Comparison of ENCODE assay signal across 1 cellular context in genomic region chr10:28532509-28533314, GRCh38.
A peak's percentile ranks its signal among the peaks of the same experiment; 100 is the strongest.
TF ChIP-seq lines count a peak whose summit lies in the region.

WAC (plus strand) TSS chr10:28533118; CDS start chr10:28533580, 462 bp downstream.

TF ChIP-seq in HepG2, 621 proteins besides CTCF, POLR2A, EP300 and RAD21 (continued from another document and continues in another):
- TF ChIP-seq ZBTB49 (CRISPR knock-in tag; IDR thresholded peaks at IDR 0.05; ENCODE audit: borderline replicate concordance), result no peak
- TF ChIP-seq ZNF513 (CRISPR knock-in tag; conservative IDR thresholded peaks at IDR 0.05), result no peak
- TF ChIP-seq ZNF777 (CRISPR knock-in tag; IDR thresholded peaks at IDR 0.05), result peak; percentile 98
- TF ChIP-seq DMTF1 (CRISPR knock-in tag; IDR thresholded peaks at IDR 0.05), result peak; percentile 79; the same call in 1 of the 2 replicates
- TF ChIP-seq SMARCC2 (IDR thresholded peaks at IDR 0.05), result no peak
- no peak for TF ChIP-seq NFYC (CRISPR knock-in tag; IDR thresholded peaks at IDR 0.05)
- peak; percentile 92 for TF ChIP-seq POLR2AphosphoS5 (IDR thresholded peaks at IDR 0.05; ENCODE audit: low read depth, low read length)
- TF ChIP-seq DR1 (CRISPR knock-in tag; IDR thresholded peaks at IDR 0.05), result peak; percentile 92
- peak; percentile 83 for TF ChIP-seq XRCC5 (optimal IDR thresholded peaks at IDR 0.05; ENCODE audit: low read length)
- TF ChIP-seq ZNF34 (CRISPR knock-in tag; IDR thresholded peaks at IDR 0.05; ENCODE audit: borderline replicate concordance), result 0 out of 2 replicates have a peak, but pooled peaks have one; percentile 67
- TF ChIP-seq ATAD3A (CRISPR knock-in tag; IDR thresholded peaks at IDR 0.05), result no peak
- peak; percentile 65; the same call in 1 of the 2 replicates for TF ChIP-seq ZNF878 (CRISPR knock-in tag; IDR thresholded peaks at IDR 0.05)
- TF ChIP-seq ZNF207 (IDR thresholded peaks at IDR 0.05; ENCODE audit: borderline replicate concordance), result no peak
- TF ChIP-seq ZNF674 (CRISPR knock-in tag; IDR thresholded peaks at IDR 0.05; ENCODE audit: low read depth), result peak; percentile 75; the same call in 1 of the 2 replicates
- no peak for TF ChIP-seq ZFAT (CRISPR knock-in tag; conservative IDR thresholded peaks at IDR 0.05)
- peak; percentile 82; the same call in 1 of the 2 replicates for TF ChIP-seq ZNF580 (CRISPR knock-in tag; IDR thresholded peaks at IDR 0.05; ENCODE audit: borderline replicate concordance, low read depth)
- TF ChIP-seq SRSF1 (optimal IDR thresholded peaks at IDR 0.05; ENCODE audit: low read depth, low read length), result peak; percentile 67
- no peak for TF ChIP-seq SOX6 (IDR thresholded peaks at IDR 0.05)
- peak; percentile 65 for TF ChIP-seq SOX6 (CRISPR knock-in tag; IDR thresholded peaks at IDR 0.05)
- no peak for TF ChIP-seq ZKSCAN8 (CRISPR knock-in tag; IDR thresholded peaks at IDR 0.05; ENCODE audit: borderline replicate concordance)
- no peak for TF ChIP-seq RFX1 (IDR thresholded peaks at IDR 0.05)
- no peak for TF ChIP-seq TCF7 (IDR thresholded peaks at IDR 0.05; ENCODE audit: low read depth)
- TF ChIP-seq SYNCRIP (IDR thresholded peaks at IDR 0.05; ENCODE audit: insufficient read depth, low read depth, low read length), result no peak
- no peak for TF ChIP-seq ATM (IDR thresholded peaks at IDR 0.05; ENCODE audit: borderline replicate concordance)
- no peak for TF ChIP-seq ZBTB44 (CRISPR knock-in tag; IDR thresholded peaks at IDR 0.05)
- no peak for TF ChIP-seq NCOA5 (CRISPR knock-in tag; IDR thresholded peaks at IDR 0.05)
- TF ChIP-seq RXRB (CRISPR knock-in tag; IDR thresholded peaks at IDR 0.05; ENCODE audit: borderline replicate concordance), result peak; percentile 25; the same call in 1 of the 2 replicates
- 0 out of 2 replicates have a peak, but pooled peaks have one; percentile 9 for TF ChIP-seq SOX5 (CRISPR knock-in tag; IDR thresholded peaks at IDR 0.05; ENCODE audit: borderline replicate concordance)
- TF ChIP-seq E2F2 (CRISPR knock-in tag; IDR thresholded peaks at IDR 0.05; ENCODE audit: borderline replicate concordance), result 0 out of 2 replicates have a peak, but pooled peaks have one; percentile 65
- TF ChIP-seq IRX3 (CRISPR knock-in tag; IDR thresholded peaks at IDR 0.05; ENCODE audit: borderline replicate concordance, low read depth), result peak; percentile 20
- TF ChIP-seq ZNF761 (CRISPR knock-in tag; conservative IDR thresholded peaks at IDR 0.05), result peak; percentile 98
- TF ChIP-seq ZNF333 (CRISPR knock-in tag; IDR thresholded peaks at IDR 0.05; ENCODE audit: borderline replicate concordance), result no peak; the same call in 1 of the 2 replicates
- TF ChIP-seq ZC3H4 (CRISPR knock-in tag; IDR thresholded peaks at IDR 0.05; ENCODE audit: borderline replicate concordance), result no peak
- peak; percentile 74; the same call in 1 of the 2 replicates for TF ChIP-seq HOXA5 (CRISPR knock-in tag; IDR thresholded peaks at IDR 0.05)
- no peak for TF ChIP-seq KAT2B (IDR thresholded peaks at IDR 0.05; ENCODE audit: borderline replicate concordance, low read depth, low read length)
- TF ChIP-seq ZNF496 (CRISPR knock-in tag; IDR thresholded peaks at IDR 0.05; ENCODE audit: insufficient replicate concordance), result no peak
- no peak for TF ChIP-seq HHEX (CRISPR knock-in tag; IDR thresholded peaks at IDR 0.05)
- TF ChIP-seq RARA (CRISPR knock-in tag; IDR thresholded peaks at IDR 0.05), result no peak
- no peak for TF ChIP-seq ZNF780A (CRISPR knock-in tag; IDR thresholded peaks at IDR 0.05)
- TF ChIP-seq ZNF329 (CRISPR knock-in tag; IDR thresholded peaks at IDR 0.05; ENCODE audit: low read depth), result 0 out of 2 replicates have a peak, but pooled peaks have one; percentile 76
- 0 out of 2 replicates have a peak, but pooled peaks have one; percentile 55 for TF ChIP-seq ARHGAP35 (CRISPR knock-in tag; IDR thresholded peaks at IDR 0.05; ENCODE audit: borderline replicate concordance)
- no peak for TF ChIP-seq ZKSCAN1 (IDR thresholded peaks at IDR 0.05; ENCODE audit: low read length)
- TF ChIP-seq ZNF10 (CRISPR knock-in tag; IDR thresholded peaks at IDR 0.05; ENCODE audit: borderline replicate concordance, low read depth), result no peak
- TF ChIP-seq DPF2 (CRISPR knock-in tag; IDR thresholded peaks at IDR 0.05; ENCODE audit: borderline replicate concordance, low read depth), result no peak
- TF ChIP-seq ZNF766 (CRISPR knock-in tag; IDR thresholded peaks at IDR 0.05; ENCODE audit: borderline replicate concordance), result no peak
- TF ChIP-seq TFDP2 (CRISPR knock-in tag; IDR thresholded peaks at IDR 0.05), result peak; percentile 72
- TF ChIP-seq KAT7 (CRISPR knock-in tag; IDR thresholded peaks at IDR 0.05; ENCODE audit: borderline replicate concordance), result no peak
- TF ChIP-seq NFKB2 (CRISPR knock-in tag; IDR thresholded peaks at IDR 0.05; ENCODE audit: borderline replicate concordance), result no peak; the same call in 1 of the 2 replicates
- TF ChIP-seq KMT2A (CRISPR knock-in tag; IDR thresholded peaks at IDR 0.05), result no peak
- no peak for TF ChIP-seq ZNF563 (CRISPR knock-in tag; IDR thresholded peaks at IDR 0.05)
- TF ChIP-seq HNRNPUL1 (IDR thresholded peaks at IDR 0.05; ENCODE audit: low read depth, low read length), result no peak
- TF ChIP-seq NAIF1 (CRISPR knock-in tag; IDR thresholded peaks at IDR 0.05; ENCODE audit: borderline replicate concordance), result peak; percentile 64; the same call in 1 of the 2 replicates
- TF ChIP-seq ATF7-NPFF (CRISPR knock-in tag; IDR thresholded peaks at IDR 0.05; ENCODE audit: low read depth), result peak; percentile 76
- TF ChIP-seq ZMAT5 (CRISPR knock-in tag; IDR thresholded peaks at IDR 0.05; ENCODE audit: borderline replicate concordance, low read depth), result no peak
